ENCODE assay signal across 8 cellular contexts in genomic region chr5:76715734-76716455, GRCh38. TPM values are rescaled to one million over a fixed set of nuclear protein-coding genes. Genes with fewer than 3 reads are reported as not detected.
DNase-seq lines count a peak whose midpoint lies in the region; ATAC-seq and TF ChIP-seq lines count a peak whose summit lies in the region.

TSS of gene F2R (plus strand) at chr5:76716126. CDS start at chr5:76716308, 182 bp downstream.

- ATAC-seq in GM21786 (IDR thresholded peaks at IDR 0.05; ENCODE audit: unreplicated experiment) (peak; percentile 64), activated B cell treated with CpG ODN at 0.5 μM for 24 hours (ENCODE audit: low read depth) (peak; percentile 77), left lobe of liver (peak; percentile 87), GM18517 (IDR thresholded peaks at IDR 0.05; ENCODE audit: unreplicated experiment) (no peak)

- H3K4me3 ChIP-seq in LNCaP clone FGC (ENCODE audit: low read depth, low read length): peak within 1 kb of the TSS; percentile 67

- peak within 1 kb of the TSS; percentile 80 for H3K4me3 Mint-ChIP-seq in activated B cell treated with CpG ODN at 0.5 μM for 24 hours

- peaks cover 42% of the 10 kb centered on the region for H3K27me3 Mint-ChIP-seq in activated B cell treated with CpG ODN at 0.5 μM for 24 hours

- TF ChIP-seq CTCF in LNCaP clone FGC (IDR thresholded peaks at IDR 0.05; ENCODE audit: control insufficient read depth, extremely low read depth, insufficient read depth): peak; percentile 73
- TF ChIP-seq CTCF in activated B cell treated with CpG ODN at 0.5 μM for 24 hours (IDR thresholded peaks at IDR 0.05): no peak

- no peak within 1 kb of the TSS for H3K27ac Mint-ChIP-seq in activated B cell treated with CpG ODN at 0.5 μM for 24 hours

- CTCF ChIA-PET in activated B cell treated with CpG ODN at 0.5 μM for 24 hours (lab: Charles Lee): interaction anchor here (0.7 kb wide), 1 partner anchor 59 kb away, joined by 3 read pairs; no protein-coding TSS in a partner anchor

- peaks cover 25% of the 10 kb centered on the region for H3K4me1 Mint-ChIP-seq in activated B cell treated with CpG ODN at 0.5 μM for 24 hours

- H3K36me3 Mint-ChIP-seq in activated B cell treated with CpG ODN at 0.5 μM for 24 hours (ENCODE audit: low read depth): no peaks in the 10 kb centered on the region

- POLR2A ChIA-PET in activated B cell treated with CpG ODN at 0.5 μM for 24 hours (lab: Charles Lee): no interaction called here

- no peaks in the 10 kb centered on the region for H3K9me3 Mint-ChIP-seq in activated B cell treated with CpG ODN at 0.5 μM for 24 hours

- DNase-seq in ELF-1 (ENCODE audit: low read depth, low spot score) (peak; percentile 76), LNCaP clone FGC (ENCODE audit: low read depth) (no peak), activated B cell treated with CpG ODN at 0.5 μM for 24 hours (peak; percentile 23), dedifferentiated amniotic fluid mesenchymal stem cell (ENCODE audit: extremely low spot score) (peak; percentile 18), left lobe of liver (ENCODE audit: low spot score) (peak; percentile 56)
- peak; percentile 37 for DNase-seq in stimulated activated CD4-positive, alpha-beta T cell treated with anti-CD3 and anti-CD28 coated beads, Interleukin-4, amount 100 ng/mL, for 24 hours

- intact Hi-C loops in activated B cell treated with CpG ODN at 0.5 μM for 24 hours (cut with micrococcal nuclease): loop anchor here (1.0 to 5.0 kb wide), 3 partner anchors 23 to 314 kb away; partner anchors contain the start of gene IQGAP2

RNA-seq across cellular contexts. Expression of gene F2R, which starts in this region (rescaled TPM):
- total RNA-seq in activated B cell treated with CpG ODN at 0.5 μM for 24 hours (0.18 and 0.20 TPM in 2 replicates), left lobe of liver (5.4 TPM)

Comparison
In these comparisons a context has a peak if more than half of its experiments do, and no peak if none do; other contexts are left out.
1. Peak in DNase-seq and ATAC-seq in activated B cell treated with CpG ODN at 0.5 μM for 24 hours; RNA of the gene not detected or under 1 TPM.